25 cellular contexts compared by ENCODE assay signal in genomic region chr14:48546996-48547395, GRCh38.
DNase-seq lines count a peak whose midpoint lies in the region; ATAC-seq and TF ChIP-seq lines count a peak whose summit lies in the region.
"Had no signal": no experiment of that assay in that cellular context is flagged by ENCODE, and none has a peak within 500 bp of the region (broad histone marks: within the 10 kb centered on the region; RNA-seq: fewer than 3 reads in every experiment).

No MANE protein-coding gene starts in this region.

- H3K27me3 ChIP-seq in OCI-LY3 (ENCODE audit: low read depth, low read length) (no peaks in the 10 kb centered on the region), GM23338 (ENCODE audit: insufficient read depth) (no peaks in the 10 kb centered on the region)
- H3K27me3 ChIP-seq: BLaER1, breast epithelium, left lung, neural progenitor cell, right lobe of liver, upper lobe of left lung had no signal

- no peaks in the 10 kb centered on the region for H3K79me2 ChIP-seq in OCI-LY3 (ENCODE audit: low read length)
- H3K79me2 ChIP-seq in GM23338 (replicated peaks; ENCODE audit: insufficient read depth) = no peaks in the 10 kb centered on the region

- no peak overlapping the region for H3K4me3 ChIP-seq in OCI-LY3 (ENCODE audit: low read length)
- H3K4me3 ChIP-seq in GM23338 = no peak overlapping the region
- H3K4me3 ChIP-seq: BLaER1, breast epithelium, left lung, neural progenitor cell, right lobe of liver, upper lobe of left lung had no signal

- no peaks in the 10 kb centered on the region for H3K27me3 Mint-ChIP-seq in GM23338 (ENCODE audit: insufficient read depth, low read depth, poor library complexity)
- H3K27me3 Mint-ChIP-seq: activated CD4-positive, alpha-beta memory T cell treated with anti-CD3 and anti-CD28 coated beads, Interleukin-2, amount 10 ng/mL, durations not matched to agents 7 days and 5 days; activated naive CD4-positive, alpha-beta T cell treated with anti-CD3 and anti-CD28 coated beads, Interleukin-2, amount 50 U/mL, for 24 hours; activated T-helper 17 cell treated with anti-CD3 and anti-CD28 coated beads, Interleukin-2, amount 50 U/mL, for 72 hours had no signal

- H3F3A ChIP-seq in GM23338 (replicated peaks; ENCODE audit: low read depth) = no peaks in the 10 kb centered on the region

- H3K9me2 ChIP-seq in GM23338 (ENCODE audit: insufficient read depth) = no peaks in the 10 kb centered on the region

- peaks cover 7% of the 10 kb centered on the region; the same call in 2 of the 3 replicates for H3K36me3 Mint-ChIP-seq in GM23338 (ENCODE audit: low read depth)
- H3K36me3 Mint-ChIP-seq: neural progenitor cell had no signal

- H4K20me1 ChIP-seq in OCI-LY3 (ENCODE audit: insufficient read depth, low read length) (no peaks in the 10 kb centered on the region), GM23338 (replicated peaks; ENCODE audit: insufficient read depth) (no peaks in the 10 kb centered on the region)
- H4K20me1 ChIP-seq: BLaER1 had no signal

- H3K4me2 ChIP-seq in OCI-LY3 (ENCODE audit: low read length) (peak overlapping the region; percentile 46), GM23338 (no peak overlapping the region)
- H3K4me2 ChIP-seq: BLaER1, neural progenitor cell had no signal

- no peak overlapping the region for H3K4me3 Mint-ChIP-seq in GM23338
- H3K4me3 Mint-ChIP-seq: activated CD4-positive, alpha-beta memory T cell treated with anti-CD3 and anti-CD28 coated beads, Interleukin-2, amount 10 ng/mL, durations not matched to agents 7 days and 5 days; activated naive CD4-positive, alpha-beta T cell treated with anti-CD3 and anti-CD28 coated beads, Interleukin-2, amount 50 U/mL, for 24 hours; activated T-helper 17 cell treated with anti-CD3 and anti-CD28 coated beads, Interleukin-2, amount 50 U/mL, for 72 hours; neural progenitor cell had no signal

- H3K9me3 ChIP-seq in OCI-LY3 (ENCODE audit: insufficient read depth, low read length) = no peaks in the 10 kb centered on the region
- H3K9me3 ChIP-seq: BLaER1, left lung, right lobe of liver, upper lobe of left lung had no signal

- no peaks in the 10 kb centered on the region for H3K36me3 ChIP-seq in OCI-LY3 (replicated peaks; ENCODE audit: low read depth, low read length)
- no peaks in the 10 kb centered on the region for H3K36me3 ChIP-seq in GM23338 (ENCODE audit: insufficient read depth)
- H3K36me3 ChIP-seq: BLaER1, breast epithelium, left lung, neural progenitor cell, right lobe of liver, upper lobe of left lung had no signal

- no peak overlapping the region; the same call in 1 of the 2 replicates for H3K27ac Mint-ChIP-seq in GM23338
- H3K27ac Mint-ChIP-seq: activated CD4-positive, alpha-beta memory T cell treated with anti-CD3 and anti-CD28 coated beads, Interleukin-2, amount 10 ng/mL, durations not matched to agents 7 days and 5 days; activated naive CD4-positive, alpha-beta T cell treated with anti-CD3 and anti-CD28 coated beads, Interleukin-2, amount 50 U/mL, for 24 hours; activated T-helper 17 cell treated with anti-CD3 and anti-CD28 coated beads, Interleukin-2, amount 50 U/mL, for 72 hours; neural progenitor cell had no signal

- peaks cover 7% of the 10 kb centered on the region for H3K4me1 ChIP-seq in OCI-LY3 (ENCODE audit: low read length)
- H3K4me1 ChIP-seq in GM23338 (ENCODE audit: insufficient read depth) = peaks cover 16% of the 10 kb centered on the region
- H3K4me1 ChIP-seq: BLaER1, breast epithelium, left lung, neural progenitor cell, right lobe of liver, upper lobe of left lung had no signal

- no peak for DNase-seq in activated CD4-positive, alpha-beta T cell treated with anti-CD3 and anti-CD28 coated beads, Interleukin-2, amount 50 U/mL, for 4 hours
- DNase-seq in NCI-H2227 treated with DMSO at 0.1 percent for 48 hours (lab: John Stamatoyannopoulos, UW) = no peak
- no peak for DNase-seq in RKO (ENCODE audit: low spot score)
- DNase-seq in GM23338 (ENCODE audit: low spot score) = no peak
- DNase-seq: activated CD4-positive, alpha-beta memory T cell treated with anti-CD3 and anti-CD28 coated beads, Interleukin-2, amount 10 ng/mL, durations not matched to agents 7 days and 5 days; activated CD4-positive, CD25-positive, alpha-beta regulatory T cell; activated CD8-positive, alpha-beta memory T cell treated with anti-CD3 and anti-CD28 coated beads, Interleukin-2, amount 50 U/mL, for 48 hours; DMS153; left lung; mesendoderm; NCI-H146; right lobe of liver; stimulated activated CD4-positive, alpha-beta T cell treated with anti-CD3 and anti-CD28 coated beads, Interleukin-12 subunit alpha, Interleukin-12 subunit beta, amount 100 ng/mL, for 4 hours; stimulated activated CD4-positive, alpha-beta T cell treated with anti-CD3 and anti-CD28 coated beads, Interleukin-4, amount 100 ng/mL, for 1 hour; substantia nigra; upper lobe of left lung had no signal

- H2AFZ ChIP-seq in OCI-LY3 (ENCODE audit: low read depth, low read length) (no peak overlapping the region), GM23338 (no peak overlapping the region)
- H2AFZ ChIP-seq: neural progenitor cell had no signal

- TF ChIP-seq CTCF in OCI-LY3 (IDR thresholded peaks at IDR 0.05; ENCODE audit: low read depth, low read length) (no peak), GM23338 (conservative IDR thresholded peaks at IDR 0.05; ENCODE audit: low read depth in 2 of 2) (no peak)

- H3K9me3 Mint-ChIP-seq in GM23338 = peaks cover 6% of the 10 kb centered on the region; the same call in 1 of the 3 replicates

- H3K27ac ChIP-seq in OCI-LY3 (ENCODE audit: low read length) (no peak overlapping the region), GM23338 (ENCODE audit: low read depth) (no peak overlapping the region)
- H3K27ac ChIP-seq: BLaER1, breast epithelium, left lung, neural progenitor cell, right lobe of liver, upper lobe of left lung had no signal

- H3K9ac ChIP-seq in OCI-LY3 (ENCODE audit: low read length) = no peak overlapping the region
- H3K9ac ChIP-seq: BLaER1, neural progenitor cell had no signal

- peaks cover 21% of the 10 kb centered on the region; the same call in 2 of the 3 replicates for H3K4me1 Mint-ChIP-seq in GM23338
- H3K4me1 Mint-ChIP-seq: activated CD4-positive, alpha-beta memory T cell treated with anti-CD3 and anti-CD28 coated beads, Interleukin-2, amount 10 ng/mL, durations not matched to agents 7 days and 5 days; activated naive CD4-positive, alpha-beta T cell treated with anti-CD3 and anti-CD28 coated beads, Interleukin-2, amount 50 U/mL, for 24 hours; activated T-helper 17 cell treated with anti-CD3 and anti-CD28 coated beads, Interleukin-2, amount 50 U/mL, for 72 hours had no signal

- ATAC-seq in GM18867 (IDR thresholded peaks at IDR 0.05; ENCODE audit: unreplicated experiment) (peak; percentile 87), HG02885 (IDR thresholded peaks at IDR 0.05; ENCODE audit: poor library complexity, unreplicated experiment) (peak; percentile 99), HG03432 (IDR thresholded peaks at IDR 0.05; ENCODE audit: unreplicated experiment) (peak; percentile 93), GM23338 (no peak)
- ATAC-seq: activated T-helper 17 cell treated with anti-CD3 and anti-CD28 coated beads, Interleukin-2, amount 50 U/mL, for 72 hours; left lung; right lobe of liver had no signal

TF ChIP-seq in GM23338, 12 proteins besides CTCF, POLR2A, EP300 and RAD21:
- TF ChIP-seq JUNB (IDR thresholded peaks at IDR 0.05; ENCODE audit: unreplicated experiment) (no peak), CREB1 (CRISPR knock-in tag; IDR thresholded peaks at IDR 0.05; ENCODE audit: low read depth) (no peak)
